Comparison of ENCODE assay signal across 13 cellular contexts in the genomic region with DNA sequence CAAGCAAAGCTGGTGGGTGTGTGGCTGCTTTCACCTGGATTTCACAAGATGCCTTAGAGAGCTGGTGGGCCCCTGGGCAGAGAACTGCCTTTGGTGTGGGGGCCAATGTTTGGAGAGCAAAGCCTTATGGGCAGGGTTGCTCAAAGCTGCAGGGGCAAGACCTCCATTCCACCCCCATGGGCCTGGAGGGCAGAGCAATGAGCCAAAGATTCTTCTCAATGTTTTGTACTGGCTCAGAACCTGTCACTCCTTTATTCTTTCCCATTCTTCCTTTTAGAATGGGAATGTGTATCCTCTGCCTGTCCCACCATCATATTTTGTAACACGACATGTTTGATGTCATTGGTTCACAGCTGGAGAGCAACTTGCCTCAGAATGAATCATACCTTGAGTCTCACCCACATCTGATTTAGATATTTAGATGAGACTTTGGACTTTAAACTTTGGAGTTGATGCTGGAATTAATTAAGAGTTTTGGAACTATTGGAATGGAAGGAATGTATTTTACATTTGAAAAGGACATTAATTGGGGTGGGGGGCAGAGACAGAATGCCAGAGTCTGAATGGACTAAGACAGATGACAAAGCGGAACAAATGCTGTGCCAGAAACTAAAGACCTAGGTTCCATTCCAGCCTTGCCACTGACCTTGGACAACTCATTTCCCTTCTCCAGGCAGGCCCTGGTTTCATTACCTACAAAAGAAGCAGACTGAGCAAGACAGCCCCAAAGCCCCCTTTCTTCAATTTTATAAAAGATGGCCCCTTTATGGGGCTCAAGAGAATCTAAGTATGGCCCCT.
DNase-seq lines count a peak whose midpoint lies in the region; ATAC-seq and TF ChIP-seq lines count a peak whose summit lies in the region.
"Had no signal": no experiment of that assay in that cellular context is flagged by ENCODE, and none has a peak within 500 bp of the region (broad histone marks: within the 10 kb centered on the region; RNA-seq: fewer than 3 reads in every experiment).

No MANE protein-coding gene starts in this region.

- peaks cover 21% of the 10 kb centered on the region for H3F3A ChIP-seq in GM23248 (ENCODE audit: insufficient read depth)

- H3K4me1 ChIP-seq in GM23248 (ENCODE audit: insufficient read depth): peaks cover 27% of the 10 kb centered on the region

- DNase-seq in GM23248 (peak; percentile 84), RPMI7951 (ENCODE audit: low read depth) (peak; percentile 15), fibroblast of the aortic adventitia (ENCODE audit: low read depth) (peak; percentile 35), omental fat pad (ENCODE audit: low spot score) (no peak), activated gamma-delta T cell (lab: John Stamatoyannopoulos, UW) (no peak)
- peak in 1 of 2 donors; percentile 49 for DNase-seq in stimulated activated effector memory CD8-positive, alpha-beta T cell treated with anti-CD3 and anti-CD28 coated beads, Interleukin-12 subunit alpha, Interleukin-12 subunit beta, amount 100 ng/mL, for 72 hours (ENCODE audit: low spot score in 2 of 2)
- DNase-seq: activated CD4-positive, alpha-beta memory T cell treated with anti-CD3 and anti-CD28 coated beads, Interleukin-2, amount 10 ng/mL, durations not matched to agents 7 days and 5 days; activated naive CD8-positive, alpha-beta T cell treated with anti-CD3 and anti-CD28 coated beads, Interleukin-2, amount 50 U/mL, for 24 hours; Kasumi-1; stimulated activated CD4-positive, alpha-beta T cell treated with anti-CD3 and anti-CD28 coated beads, Interleukin-4, amount 100 ng/mL, for 4 hours; stomach; T-helper 2 cell had no signal

- peak overlapping the region; percentile 32 for H3K27ac Mint-ChIP-seq in stimulated activated effector memory CD8-positive, alpha-beta T cell treated with anti-CD3 and anti-CD28 coated beads, Interleukin-12 subunit alpha, Interleukin-12 subunit beta, amount 100 ng/mL, for 72 hours
- H3K27ac Mint-ChIP-seq: activated CD4-positive, alpha-beta memory T cell treated with anti-CD3 and anti-CD28 coated beads, Interleukin-2, amount 10 ng/mL, durations not matched to agents 7 days and 5 days; activated naive CD8-positive, alpha-beta T cell treated with anti-CD3 and anti-CD28 coated beads, Interleukin-2, amount 50 U/mL, for 24 hours had no signal

- H3K36me3 Mint-ChIP-seq in stimulated activated effector memory CD8-positive, alpha-beta T cell treated with anti-CD3 and anti-CD28 coated beads, Interleukin-12 subunit alpha, Interleukin-12 subunit beta, amount 100 ng/mL, for 72 hours: no peaks in the 10 kb centered on the region

- no peak for ATAC-seq in stimulated activated effector memory CD8-positive, alpha-beta T cell treated with anti-CD3 and anti-CD28 coated beads, Interleukin-12 subunit alpha, Interleukin-12 subunit beta, amount 100 ng/mL, for 72 hours
- ATAC-seq in omental fat pad (ENCODE audit: low FRiP score): no peak
- no peak for ATAC-seq in GM19397 (IDR thresholded peaks at IDR 0.05; ENCODE audit: unreplicated experiment)
- ATAC-seq: activated naive CD8-positive, alpha-beta T cell treated with anti-CD3 and anti-CD28 coated beads, Interleukin-2, amount 50 U/mL, for 24 hours had no signal

- peak overlapping the region; percentile 48 for H3K27ac ChIP-seq in GM23248

- WGBS in GM23248 (ENCODE audit: low coverage in 1 of 2, low lambda C conversion rate in 2 of 2, missing lambda C conversion rate in 2 of 2), 2 experiments: 0 to 11% methylated on average over 2 of the region's 2 CpGs

- H3K4me1 Mint-ChIP-seq in stimulated activated effector memory CD8-positive, alpha-beta T cell treated with anti-CD3 and anti-CD28 coated beads, Interleukin-12 subunit alpha, Interleukin-12 subunit beta, amount 100 ng/mL, for 72 hours: peaks cover 46% of the 10 kb centered on the region

- no peak overlapping the region for H2AFZ ChIP-seq in GM23248

- H3K9ac ChIP-seq in GM23248: no peak overlapping the region

- peak overlapping the region; percentile 20 for H3K4me2 ChIP-seq in GM23248 (ENCODE audit: unreplicated experiment)

- H3K9me3 Mint-ChIP-seq in stimulated activated effector memory CD8-positive, alpha-beta T cell treated with anti-CD3 and anti-CD28 coated beads, Interleukin-12 subunit alpha, Interleukin-12 subunit beta, amount 100 ng/mL, for 72 hours: no peaks in the 10 kb centered on the region
- H3K9me3 Mint-ChIP-seq: activated CD4-positive, alpha-beta memory T cell treated with anti-CD3 and anti-CD28 coated beads, Interleukin-2, amount 10 ng/mL, durations not matched to agents 7 days and 5 days; activated naive CD8-positive, alpha-beta T cell treated with anti-CD3 and anti-CD28 coated beads, Interleukin-2, amount 50 U/mL, for 24 hours had no signal

- no peaks in the 10 kb centered on the region for H3K27me3 ChIP-seq in GM23248 (replicated peaks; ENCODE audit: insufficient read depth)
- H3K27me3 ChIP-seq: stomach had no signal

- in situ Hi-C loops in GM23248 (cut with MboI): no loop called here

- no peaks in the 10 kb centered on the region for H4K20me1 ChIP-seq in GM23248 (ENCODE audit: insufficient read depth)

- H3K79me2 ChIP-seq in GM23248 (ENCODE audit: insufficient read depth): no peaks in the 10 kb centered on the region

- no peak overlapping the region for H3K4me3 ChIP-seq in GM23248
- no peak overlapping the region for H3K4me3 ChIP-seq in fibroblast of the aortic adventitia (ENCODE audit: low read depth, low read length)
- H3K4me3 ChIP-seq: stomach had no signal

- TF ChIP-seq CTCF in fibroblast of the aortic adventitia (IDR thresholded peaks at IDR 0.05; ENCODE audit: insufficient read depth, low read length): no peak
- TF ChIP-seq CTCF in omental fat pad (IDR thresholded peaks at IDR 0.05): no peak

- no peaks in the 10 kb centered on the region for H3K9me2 ChIP-seq in GM23248 (ENCODE audit: insufficient read depth)

- H3K4me3 Mint-ChIP-seq in stimulated activated effector memory CD8-positive, alpha-beta T cell treated with anti-CD3 and anti-CD28 coated beads, Interleukin-12 subunit alpha, Interleukin-12 subunit beta, amount 100 ng/mL, for 72 hours: no peak overlapping the region
- H3K4me3 Mint-ChIP-seq: activated CD4-positive, alpha-beta memory T cell treated with anti-CD3 and anti-CD28 coated beads, Interleukin-2, amount 10 ng/mL, durations not matched to agents 7 days and 5 days; activated naive CD8-positive, alpha-beta T cell treated with anti-CD3 and anti-CD28 coated beads, Interleukin-2, amount 50 U/mL, for 24 hours had no signal

- no peaks in the 10 kb centered on the region for H3K36me3 ChIP-seq in GM23248 (ENCODE audit: low read depth)
- H3K36me3 ChIP-seq: stomach had no signal

- H3K9me3 ChIP-seq in GM23248 (ENCODE audit: low read depth): no peaks in the 10 kb centered on the region
- H3K9me3 ChIP-seq: stomach had no signal

Comparison
In these comparisons a context has a peak if more than half of its experiments do, and no peak if none do; other contexts are left out.
1. DNase-seq: peak in GM23248 (single experiment), RPMI7951 (single experiment) and fibroblast of the aortic adventitia (single experiment); none in omental fat pad (single experiment) and activated gamma-delta T cell (single experiment).